23 cellular contexts compared by ENCODE assay signal in the genomic region with DNA sequence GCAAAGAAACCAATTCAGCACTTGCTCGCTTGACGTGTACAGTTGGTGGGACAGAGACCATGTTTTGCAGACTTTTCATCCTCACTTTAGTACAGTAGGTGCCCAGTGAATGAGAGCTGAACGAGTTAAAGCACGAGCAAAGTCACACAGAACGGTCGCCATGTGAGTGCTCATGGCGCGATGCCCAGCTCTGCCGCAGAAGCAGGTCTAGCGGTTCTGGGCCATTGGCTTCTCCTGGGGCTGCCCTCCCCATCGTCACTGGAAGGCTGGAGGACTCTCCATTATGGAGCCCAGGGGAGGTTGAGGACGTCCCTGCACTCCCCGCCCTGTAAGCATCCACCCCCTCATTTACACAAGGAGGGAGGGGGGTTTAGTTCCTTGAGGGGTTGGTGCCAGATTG.
"Had no signal": no experiment of that assay in that cellular context is flagged by ENCODE, and none has a peak within 500 bp of the region (broad histone marks: within the 10 kb centered on the region; RNA-seq: fewer than 3 reads in every experiment).

No MANE protein-coding gene starts in this region.

- H3K36me3 ChIP-seq: neutrophil, ovary, prostate gland, stomach, suprapubic skin, transverse colon, uterus had no signal

- H3K27me3 ChIP-seq: body of pancreas, foreskin keratinocyte, neutrophil, ovary, stomach, suprapubic skin, transverse colon, uterus had no signal

- DNase-seq: activated CD4-positive, alpha-beta memory T cell treated with anti-CD3 and anti-CD28 coated beads for 36 hours; activated CD4-positive, alpha-beta T cell treated with anti-CD3 and anti-CD28 coated beads for 48 hours; activated gamma-delta T cell; activated naive CD4-positive, alpha-beta T cell treated with anti-CD3 and anti-CD28 coated beads, Interleukin-2, amount 50 U/mL, for 16 hours; activated naive CD8-positive, alpha-beta T cell treated with anti-CD3 and anti-CD28 coated beads, Interleukin-2, amount 50 U/mL, for 24 hours; activated T-cell treated with anti-CD3 and anti-CD28 coated beads, Interleukin-2, amount 50 U/mL, for 48 hours; body of pancreas; effector CD4-positive, alpha-beta T cell; erythroblast; immature natural killer cell; left ventricle myocardium superior; ovary; stimulated activated CD4-positive, alpha-beta T cell treated with anti-CD3 and anti-CD28 coated beads, Interleukin-2, amount 100 ng/mL, for 24 hours; stomach; transverse colon; uterus had no signal

- H3K4me3 ChIP-seq: body of pancreas, ovary, prostate gland, skin epidermis, stomach, suprapubic skin, transverse colon, uterus had no signal

- H3K27ac ChIP-seq: body of pancreas, foreskin keratinocyte, neutrophil, ovary, prostate gland, skin epidermis, stomach, suprapubic skin, transverse colon, uterus had no signal

- H3K4me1 ChIP-seq: body of pancreas, prostate gland, transverse colon, uterus had no signal

- H3K9me3 ChIP-seq: body of pancreas, neutrophil, ovary, prostate gland, stomach, suprapubic skin, transverse colon, uterus had no signal

- ATAC-seq: activated naive CD8-positive, alpha-beta T cell treated with anti-CD3 and anti-CD28 coated beads, Interleukin-2, amount 50 U/mL, for 24 hours; body of pancreas; left ventricle myocardium superior; natural killer cell treated with Interleukin-12 subunit alpha and Interleukin-12 subunit beta and Interleukin-15 and Interleukin-18, amount 100 ng/mL, for 72 hours; stimulated activated memory B cell treated with anti-CD40 and anti-IgM and Interleukin-4, amounts not matched to agents 10 μg/mL and 1 μg/mL and 100 μg/mL, for 72 hours had no signal
